In genomic region chr17:44170499-44171201, GRCh38 we compare ENCODE assay signal across 11 cellular contexts. TPM values are rescaled to one million over a fixed set of nuclear protein-coding genes. Genes with fewer than 3 reads are reported as not detected.
A peak's percentile ranks its signal among the peaks of the same experiment; 100 is the strongest.
DNase-seq lines count a peak whose midpoint lies in the region; ATAC-seq and TF ChIP-seq lines count a peak whose summit lies in the region.
"Had no signal": no experiment of that assay in that cellular context is flagged by ENCODE, and none has a peak within 500 bp of the region (broad histone marks: within the 10 kb centered on the region; RNA-seq: fewer than 3 reads in every experiment).

A gene with protein sequence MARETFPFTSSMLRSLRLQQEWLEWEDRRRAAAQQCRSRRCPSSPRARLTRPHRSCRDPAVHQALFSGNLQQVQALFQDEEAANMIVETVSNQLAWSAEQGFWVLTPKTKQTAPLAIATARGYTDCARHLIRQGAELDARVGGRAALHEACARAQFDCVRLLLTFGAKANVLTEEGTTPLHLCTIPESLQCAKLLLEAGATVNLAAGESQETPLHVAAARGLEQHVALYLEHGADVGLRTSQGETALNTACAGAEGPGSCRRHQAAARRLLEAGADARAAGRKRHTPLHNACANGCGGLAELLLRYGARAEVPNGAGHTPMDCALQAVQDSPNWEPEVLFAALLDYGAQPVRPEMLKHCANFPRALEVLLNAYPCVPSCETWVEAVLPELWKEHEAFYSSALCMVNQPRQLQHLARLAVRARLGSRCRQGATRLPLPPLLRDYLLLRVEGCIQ (plus strand): TSS chr17:44170704. CDS start chr17:44170790, 86 bp downstream.

- H3K27me3 Mint-ChIP-seq in osteocyte (ENCODE audit: unreplicated experiment) = no peaks in the 10 kb centered on the region
- H3K27me3 Mint-ChIP-seq: CD4-positive, CD25-positive, alpha-beta regulatory T cell; naive B cell had no signal

- H3K4me3 Mint-ChIP-seq in osteocyte (ENCODE audit: unreplicated experiment) = no peak within 1 kb of the TSS
- H3K4me3 Mint-ChIP-seq: CD4-positive, CD25-positive, alpha-beta regulatory T cell; naive B cell had no signal

- ATAC-seq in HG03039 (IDR thresholded peaks at IDR 0.05; ENCODE audit: unreplicated experiment) = no peak

- peaks cover 3% of the 10 kb centered on the region for H3K36me3 Mint-ChIP-seq in osteocyte (ENCODE audit: unreplicated experiment)
- H3K36me3 Mint-ChIP-seq: naive B cell had no signal

- peaks cover 16% of the 10 kb centered on the region for H3K4me1 Mint-ChIP-seq in osteocyte (ENCODE audit: unreplicated experiment)

- peak; percentile 24 for DNase-seq in NCI-H1092 (lab: John Stamatoyannopoulos, UW)
- DNase-seq in choroid plexus epithelial cell (ENCODE audit: low read depth) = peak; percentile 67
- peak; percentile 23 for DNase-seq in medulla oblongata (ENCODE audit: extremely low spot score)
- no peak for DNase-seq in osteocyte (ENCODE audit: extremely low spot score, unreplicated experiment)
- DNase-seq in Kasumi-1 (lab: John Stamatoyannopoulos, UW) = no peak
- DNase-seq in hippocampal formation (lab: John Stamatoyannopoulos, UW) = no peak
- DNase-seq: CD4-positive, CD25-positive, alpha-beta regulatory T cell; naive B cell; stimulated activated naive CD4-positive, alpha-beta T cell treated with Interleukin-2 at 50 U/mL for 16 hours had no signal

- peak within 1 kb of the TSS; percentile 91 for H3K27ac ChIP-seq in 22Rv1

- H3K4me3 ChIP-seq in choroid plexus epithelial cell (ENCODE audit: low read depth, low read length) = peak within 1 kb of the TSS; percentile 33

- 0 out of 2 replicates have a peak, but pooled peaks have one; percentile 25 for TF ChIP-seq CTCF in 22Rv1 (IDR thresholded peaks at IDR 0.05)
- no peak for TF ChIP-seq CTCF in choroid plexus epithelial cell (conservative IDR thresholded peaks at IDR 0.05; ENCODE audit: low read depth, low read length)
- TF ChIP-seq CTCF in osteocyte (IDR thresholded peaks at IDR 0.05) = no peak

- no peaks in the 10 kb centered on the region for H3K9me3 Mint-ChIP-seq in osteocyte (ENCODE audit: unreplicated experiment)
- H3K9me3 Mint-ChIP-seq: CD4-positive, CD25-positive, alpha-beta regulatory T cell; naive B cell had no signal

- no peak within 1 kb of the TSS for H3K27ac Mint-ChIP-seq in osteocyte (ENCODE audit: unreplicated experiment)

RNA-seq across cellular contexts. Expression of the gene that starts here (rescaled TPM):
- total RNA-seq in osteocyte = not detected in 2 replicates
- total RNA-seq: CD4-positive, CD25-positive, alpha-beta regulatory T cell had no signal

Comparison
In these comparisons a context has a peak if more than half of its experiments do, and no peak if none do; other contexts are left out.
1. DNase-seq: peak in NCI-H1092 (single experiment), choroid plexus epithelial cell (single experiment) and medulla oblongata (single experiment); none in osteocyte (single experiment), Kasumi-1 (0 of 2) and hippocampal formation (0 of 2).